1 cellular context compared by ENCODE assay signal in genomic region chr2:101946372-101946771, GRCh38.
TF ChIP-seq lines count a peak whose summit lies in the region.

No MANE protein-coding gene starts in this region.

TF ChIP-seq in K562, 482 proteins besides CTCF, POLR2A, EP300 and RAD21 (continued from another document):
- no peak for TF ChIP-seq AFF1 (IDR thresholded peaks at IDR 0.05; ENCODE audit: low read depth in 1 of 2, partially characterized antibody in 2 of 2)
- no peak for TF ChIP-seq TSC22D4 (tag; IDR thresholded peaks at IDR 0.05)
TF ChIP-seq in K562: peak in this region for 3.
